In the genomic region with DNA sequence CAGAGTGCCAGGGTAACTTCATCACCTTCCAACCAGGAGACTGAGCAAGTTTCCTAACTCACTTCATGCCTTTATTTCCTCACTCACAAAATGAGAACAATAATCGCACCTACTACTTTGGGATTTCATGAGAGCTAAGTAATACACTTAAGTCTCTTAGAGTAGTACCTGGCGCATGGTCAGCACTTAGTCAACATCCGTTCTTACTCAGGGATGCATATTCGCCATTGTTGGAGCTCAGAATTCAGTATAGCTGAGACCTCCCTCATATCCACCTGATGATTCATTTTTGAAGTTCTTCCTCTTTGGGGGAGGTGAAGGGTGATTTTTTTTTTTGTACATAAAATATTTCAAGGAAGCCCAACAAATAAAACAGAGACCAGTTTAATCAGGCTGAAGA, we compare ENCODE assay signal across 26 cellular contexts.
DNase-seq lines count a peak whose midpoint lies in the region; ATAC-seq and TF ChIP-seq lines count a peak whose summit lies in the region.
"Had no signal": no experiment of that assay in that cellular context is flagged by ENCODE, and none has a peak within 500 bp of the region (broad histone marks: within the 10 kb centered on the region; RNA-seq: fewer than 3 reads in every experiment).

No MANE protein-coding gene starts in this region.

- ATAC-seq in PC-3 (no peak), foreskin keratinocyte (peak; percentile 86), heart left ventricle (no peak), HG03457 (IDR thresholded peaks at IDR 0.05; ENCODE audit: unreplicated experiment) (no peak)
- no peak for ATAC-seq in activated T-cell treated with anti-CD3 and anti-CD28 coated beads, Interleukin-2, amount 50 U/mL, for 4 hours
- ATAC-seq: GM23338, HepG2 had no signal

- DNase-seq in PC-3 (peak; percentile 60), mammary epithelial cell (no peak), foreskin keratinocyte (peak; percentile 76 to 89), heart left ventricle (no peak)
- DNase-seq in activated T-cell treated with anti-CD3 and anti-CD28 coated beads, Interleukin-2, amount 50 U/mL, for 4 hours: no peak
- no peak for DNase-seq in activated naive CD4-positive, alpha-beta T cell treated with anti-CD3 and anti-CD28 coated beads, Interleukin-2, amount 10 ng/mL, durations not matched to agents 7 days and 5 days
- DNase-seq: C1 segment of cervical spinal cord; CD4-positive, alpha-beta memory T cell; COR-L47; DMS53; H9; Karpas-422; NCI-H1105 treated with DMSO at 0.1 percent for 48 hours; NCI-H2029; NCI-H446 treated with DMSO at 0.1 percent for 48 hours; NCI-H526; NCI-H82; NK-92 treated with Interleukin-12 subunit alpha and Interleukin-12 subunit beta, amount 100 ng/mL, for 24 hours; PC-9; RPMI8226; SHP77 treated with DMSO at 0.1 percent for 48 hours; SW 1271 had no signal

- H3K27ac ChIP-seq in PC-3 (ENCODE audit: low read length): peak overlapping the region; percentile 66
- no peak overlapping the region for H3K27ac ChIP-seq in mammary epithelial cell (ENCODE audit: insufficient read depth, low read depth, low read length)
- H3K27ac ChIP-seq in foreskin keratinocyte: no peak overlapping the region
- no peak overlapping the region for H3K27ac ChIP-seq in heart left ventricle
- H3K27ac ChIP-seq: PC-9, SK-N-MC had no signal

- H3K36me3 ChIP-seq in PC-3 (ENCODE audit: low read depth, low read length) (no peaks in the 10 kb centered on the region), mammary epithelial cell (ENCODE audit: insufficient read depth, low read length) (no peaks in the 10 kb centered on the region), heart left ventricle (no peaks in the 10 kb centered on the region)

- no peak overlapping the region for H2AFZ ChIP-seq in PC-3 (ENCODE audit: low read length)
- H2AFZ ChIP-seq in mammary epithelial cell (ENCODE audit: low read depth, low read length): peak overlapping the region; percentile 22
- H2AFZ ChIP-seq: GM23338, PC-9 had no signal

- H3K79me2 ChIP-seq in PC-3 (ENCODE audit: low read length): no peaks in the 10 kb centered on the region
- no peaks in the 10 kb centered on the region for H3K79me2 ChIP-seq in mammary epithelial cell (ENCODE audit: insufficient read depth, low read length)

- TF ChIP-seq CTCF in PC-3 (conservative IDR thresholded peaks at IDR 0.05; ENCODE audit: low read depth, low read length): no peak
- no peak for TF ChIP-seq CTCF in mammary epithelial cell (conservative IDR thresholded peaks at IDR 0.05 in 1 of 2, IDR thresholded peaks at IDR 0.05 in 1 of 2; ENCODE audit: extremely low read depth in 1 of 2, insufficient read depth in 1 of 2, low read depth in 1 of 2, low read length in 2 of 2)
- TF ChIP-seq CTCF in foreskin keratinocyte (conservative IDR thresholded peaks at IDR 0.05): no peak
- TF ChIP-seq CTCF in heart left ventricle (IDR thresholded peaks at IDR 0.05): no peak

- dilution Hi-C loops in mammary epithelial cell (cut with HindIII; ENCODE audit: low sequenced_read_pairs): no loop called here

- no peak for TF ChIP-seq POLR2A in heart left ventricle (IDR thresholded peaks at IDR 0.05)

- H3K9me2 ChIP-seq in PC-3 (replicated peaks; ENCODE audit: low read length): no peaks in the 10 kb centered on the region

- H3K27ac Mint-ChIP-seq in activated naive CD4-positive, alpha-beta T cell treated with anti-CD3 and anti-CD28 coated beads, Interleukin-2, amount 10 ng/mL, durations not matched to agents 7 days and 5 days: no peak overlapping the region
- H3K27ac Mint-ChIP-seq: CD4-positive, alpha-beta memory T cell; GM23338; H9 had no signal

- in situ Hi-C loops in mammary epithelial cell (cut with MboI; ENCODE audit: low sequenced_read_pairs in 2 of 2): loop anchor here in 1 of 2 donors (25.0 kb wide), 1 partner anchor 94 kb away; no protein-coding TSS in a partner anchor

- H3K36me3 Mint-ChIP-seq in activated T-cell treated with anti-CD3 and anti-CD28 coated beads, Interleukin-2, amount 50 U/mL, for 4 hours (ENCODE audit: insufficient read depth): no peaks in the 10 kb centered on the region
- H3K36me3 Mint-ChIP-seq in activated naive CD4-positive, alpha-beta T cell treated with anti-CD3 and anti-CD28 coated beads, Interleukin-2, amount 10 ng/mL, durations not matched to agents 7 days and 5 days: no peaks in the 10 kb centered on the region
- H3K36me3 Mint-ChIP-seq: CD4-positive, alpha-beta memory T cell had no signal

- H3K4me3 Mint-ChIP-seq in activated T-cell treated with anti-CD3 and anti-CD28 coated beads, Interleukin-2, amount 50 U/mL, for 4 hours: no peak overlapping the region
- no peak overlapping the region for H3K4me3 Mint-ChIP-seq in activated naive CD4-positive, alpha-beta T cell treated with anti-CD3 and anti-CD28 coated beads, Interleukin-2, amount 10 ng/mL, durations not matched to agents 7 days and 5 days
- H3K4me3 Mint-ChIP-seq: CD4-positive, alpha-beta memory T cell; GM23338; H9 had no signal

- CTCF ChIA-PET in PC-3 (lab: Charles Lee) (no interaction called here), mammary epithelial cell (lab: Charles Lee; ENCODE audit: low non-redundant PET) (no interaction called here)
- CTCF ChIA-PET in activated naive CD4-positive, alpha-beta T cell treated with anti-CD3 and anti-CD28 coated beads, Interleukin-2, amount 10 ng/mL, durations not matched to agents 7 days and 5 days (lab: Charles Lee): no interaction called here

- 90% methylated on average over 4 of the region's 4 CpGs for WGBS in mammary epithelial cell (ENCODE audit: low coverage, missing lambda C conversion rate)
- WGBS in heart left ventricle, 4 donors: 86 to 94% (median 93%) methylated on average over 4 of the region's 4 CpGs

- intact Hi-C loops in PC-3 (cut with micrococcal nuclease) (no loop called here), mammary epithelial cell (cut with micrococcal nuclease) (no loop called here), heart left ventricle (cut with DNase I) (no loop called here)

- no peak overlapping the region for H3K4me3 ChIP-seq in PC-3 (ENCODE audit: low read length)
- no peak overlapping the region for H3K4me3 ChIP-seq in mammary epithelial cell (replicated peaks in 1 of 3; ENCODE audit: insufficient read depth in 1 of 3, low read depth in 2 of 3, low read length in 3 of 3)
- H3K4me3 ChIP-seq in heart left ventricle: no peak overlapping the region
- H3K4me3 ChIP-seq: GM23338, PC-9, SK-N-MC had no signal

- H3K9me3 Mint-ChIP-seq in activated T-cell treated with anti-CD3 and anti-CD28 coated beads, Interleukin-2, amount 50 U/mL, for 4 hours: no peaks in the 10 kb centered on the region
- H3K9me3 Mint-ChIP-seq in activated naive CD4-positive, alpha-beta T cell treated with anti-CD3 and anti-CD28 coated beads, Interleukin-2, amount 10 ng/mL, durations not matched to agents 7 days and 5 days: no peaks in the 10 kb centered on the region
- H3K9me3 Mint-ChIP-seq: CD4-positive, alpha-beta memory T cell; GM23338; H9 had no signal

- H3K4me2 ChIP-seq in PC-3 (ENCODE audit: low read length) (no peak overlapping the region), mammary epithelial cell (ENCODE audit: insufficient read depth, low read depth, low read length) (no peak overlapping the region)
- H3K4me2 ChIP-seq: GM23338, PC-9 had no signal

- H3K9me3 ChIP-seq in PC-3 (ENCODE audit: low read length) (no peaks in the 10 kb centered on the region), mammary epithelial cell (replicated peaks; ENCODE audit: insufficient read depth, low read length) (no peaks in the 10 kb centered on the region), heart left ventricle (no peaks in the 10 kb centered on the region)

- H3K27me3 ChIP-seq in PC-3 (ENCODE audit: low read length) (no peaks in the 10 kb centered on the region), mammary epithelial cell (ENCODE audit: insufficient read depth, low read length) (no peaks in the 10 kb centered on the region), foreskin keratinocyte (no peaks in the 10 kb centered on the region), heart left ventricle (peaks cover 0 to 21% (median 0%) of the 10 kb centered on the region in 9 donors)

- no peaks in the 10 kb centered on the region for H3K4me1 Mint-ChIP-seq in activated T-cell treated with anti-CD3 and anti-CD28 coated beads, Interleukin-2, amount 50 U/mL, for 4 hours (ENCODE audit: low read depth)
- H3K4me1 Mint-ChIP-seq in activated naive CD4-positive, alpha-beta T cell treated with anti-CD3 and anti-CD28 coated beads, Interleukin-2, amount 10 ng/mL, durations not matched to agents 7 days and 5 days: no peaks in the 10 kb centered on the region
- H3K4me1 Mint-ChIP-seq: CD4-positive, alpha-beta memory T cell had no signal

- no peaks in the 10 kb centered on the region for H3K4me1 ChIP-seq in PC-3 (ENCODE audit: insufficient read depth, low read length)
- no peaks in the 10 kb centered on the region for H3K4me1 ChIP-seq in mammary epithelial cell (ENCODE audit: insufficient read depth, low read length)
- peaks cover 24% of the 10 kb centered on the region for H3K4me1 ChIP-seq in foreskin keratinocyte
- H3K4me1 ChIP-seq in heart left ventricle: no peaks in the 10 kb centered on the region

- H3K9ac ChIP-seq in PC-3 (ENCODE audit: low read length) (no peak overlapping the region), mammary epithelial cell (ENCODE audit: insufficient read depth, low read length) (no peak overlapping the region)

- H3F3A ChIP-seq in PC-3 (ENCODE audit: low read length, unreplicated experiment): no peaks in the 10 kb centered on the region

- no TSS peak for BruUV-seq in PC-3 (replicated peaks; lab: Mats Ljungman, UMichigan)
- BruUV-seq in mammary epithelial cell (replicated peaks; lab: Mats Ljungman, UMichigan): no TSS peak

- POLR2A ChIA-PET in PC-3 (lab: Charles Lee; ENCODE audit: unreplicated experiment): no interaction called here

- H3K27me3 Mint-ChIP-seq in activated T-cell treated with anti-CD3 and anti-CD28 coated beads, Interleukin-2, amount 50 U/mL, for 4 hours (ENCODE audit: low read depth): peaks cover 5% of the 10 kb centered on the region
- H3K27me3 Mint-ChIP-seq in activated naive CD4-positive, alpha-beta T cell treated with anti-CD3 and anti-CD28 coated beads, Interleukin-2, amount 10 ng/mL, durations not matched to agents 7 days and 5 days: peaks cover 3% of the 10 kb centered on the region

- H4K20me1 ChIP-seq in PC-3 (ENCODE audit: low read length) (no peaks in the 10 kb centered on the region), mammary epithelial cell (ENCODE audit: insufficient read depth, low read length) (no peaks in the 10 kb centered on the region)

Comparison
In these comparisons a context has a peak if more than half of its experiments do, and no peak if none do; other contexts are left out.
1. DNase-seq: peak in PC-3 (single experiment) and foreskin keratinocyte (2 of 2); none in mammary epithelial cell (single experiment), activated T-cell treated with anti-CD3 and anti-CD28 coated beads, Interleukin-2, amount 50 U/mL, for 4 hours (single experiment), heart left ventricle (0 of 5) and activated naive CD4-positive, alpha-beta T cell treated with anti-CD3 and anti-CD28 coated beads, Interleukin-2, amount 10 ng/mL, durations not matched to agents 7 days and 5 days (single experiment).